ENCODE assay signal across 13 cellular contexts in the genomic region with DNA sequence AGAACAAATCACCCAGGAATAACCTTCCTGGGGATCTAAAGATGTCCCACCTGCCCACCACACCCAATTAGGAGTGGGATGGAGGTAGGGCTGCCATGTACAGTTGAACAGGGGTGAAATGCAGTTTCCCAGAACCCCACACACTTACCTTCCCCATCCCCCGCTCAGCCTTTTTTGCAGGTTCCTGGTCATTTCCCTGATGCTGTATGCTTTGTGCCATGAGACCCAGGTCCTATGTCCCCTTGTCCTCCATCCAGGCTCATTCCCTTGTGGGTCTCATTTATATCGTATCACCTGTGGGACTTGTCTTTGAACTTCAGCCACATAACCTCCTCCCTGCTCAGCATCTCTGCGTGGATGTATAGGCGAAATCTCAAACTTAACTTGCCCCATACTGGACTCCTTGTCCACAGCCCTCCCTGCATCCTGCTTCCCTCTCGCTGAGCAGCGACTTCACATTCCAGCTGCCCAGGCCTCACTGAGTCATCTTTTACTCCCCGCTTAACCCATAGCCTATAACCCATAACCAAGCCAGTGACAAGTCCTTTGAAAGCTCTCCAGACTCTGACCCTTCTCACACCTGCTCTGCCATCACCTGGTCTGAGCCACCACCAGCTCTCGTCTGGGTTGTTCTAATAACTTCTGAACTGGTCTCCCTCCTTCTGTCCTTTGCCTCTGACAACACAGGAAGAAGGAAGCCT. TPM values are rescaled to one million over a fixed set of nuclear protein-coding genes. Genes with fewer than 3 reads are reported as not detected.
DNase-seq lines count a peak whose midpoint lies in the region; ATAC-seq, FAIRE-seq and TF ChIP-seq lines count a peak whose summit lies in the region.
"Had no signal": no experiment of that assay in that cellular context is flagged by ENCODE, and none has a peak within 500 bp of the region (broad histone marks: within the 10 kb centered on the region; RNA-seq: fewer than 3 reads in every experiment).

No MANE protein-coding gene starts in this region.

- H3K4me3 Mint-ChIP-seq in mesothelial cell of epicardium = no peak overlapping the region

- TF ChIP-seq CTCF in BJ (IDR thresholded peaks at IDR 0.05; ENCODE audit: insufficient read depth, low read depth, low read length) (no peak), cardiac fibroblast (IDR thresholded peaks at IDR 0.05; ENCODE audit: low read depth, low read length) (no peak), mesothelial cell of epicardium (IDR thresholded peaks at IDR 0.05; ENCODE audit: unreplicated experiment) (no peak)

- H3K4me1 Mint-ChIP-seq in mesothelial cell of epicardium = no peaks in the 10 kb centered on the region

- H3K9me3 Mint-ChIP-seq in mesothelial cell of epicardium = no peaks in the 10 kb centered on the region

- H3K36me3 Mint-ChIP-seq in mesothelial cell of epicardium = peaks cover 15% of the 10 kb centered on the region

- H3K27ac Mint-ChIP-seq in mesothelial cell of epicardium = peak overlapping the region; percentile 4

- CTCF ChIA-PET in BJ (lab: Yijun Ruan, JAX) = interaction anchor here (1.0 kb wide), 1 partner anchor 15 kb away, joined by 3 read pairs; no protein-coding TSS in a partner anchor

- ATAC-seq in GM19023 (IDR thresholded peaks at IDR 0.05; ENCODE audit: unreplicated experiment) (no peak), HG02840 (IDR thresholded peaks at IDR 0.05; ENCODE audit: low FRiP score, unreplicated experiment) (no peak)

- H3K4me3 ChIP-seq in BJ (ENCODE audit: low read depth, low read length) (no peak overlapping the region), cardiac fibroblast (replicated peaks in 1 of 2; ENCODE audit: low read depth in 2 of 2, low read length in 2 of 2) (no peak overlapping the region)
- H3K4me3 ChIP-seq: suprapubic skin had no signal

- no peaks in the 10 kb centered on the region for H3K27me3 ChIP-seq in BJ (ENCODE audit: control insufficient read depth, insufficient read depth, low read length)

- DNase-seq in BJ (ENCODE audit: low read depth) (peak; percentile 15), HTR-8/SVneo (ENCODE audit: insufficient read length, low spot score) (peak; percentile 54), cardiac fibroblast (ENCODE audit: low read depth in 2 of 2) (peak; percentile 64 to 73), mesothelial cell of epicardium (ENCODE audit: low spot score in 2 of 2, unreplicated experiment in 2 of 2) (no peak), NCI-H748 (lab: John Stamatoyannopoulos, UW; ENCODE audit: unreplicated experiment) (no peak), GM19238 (ENCODE audit: insufficient read length, low spot score) (no peak)
- DNase-seq: activated effector memory CD4-positive, alpha-beta T cell treated with anti-CD3 and anti-CD28 coated beads, Interleukin-2, amount 50 U/mL, for 16 hours; DMS79 treated with DMSO at 0.1 percent for 48 hours; KBM-7 had no signal

- H3K36me3 ChIP-seq in BJ (ENCODE audit: control insufficient read depth, insufficient read depth, low read length) = peaks cover 4% of the 10 kb centered on the region

- FAIRE-seq in HTR-8/SVneo (lab: Jason Lieb, UNC) = no peak

- peaks cover 4% of the 10 kb centered on the region for H3K27me3 Mint-ChIP-seq in mesothelial cell of epicardium (ENCODE audit: low read depth)

- POLR2A ChIA-PET in BJ (lab: Charles Lee) = no interaction called here

RNA-seq across cellular contexts. Expression of a gene that starts 4.7 kb away (rescaled TPM):
- 0.02 TPM in 1 of 2 replicates, not detected in the other for polyA plus RNA-seq in BJ (2011; rRNA removed)
- polyA minus RNA-seq in BJ (2011; rRNA and poly(A)+ RNA removed) = not detected in 2 replicates
- 0.75 to 1.1 TPM (median 1.0 TPM) in 3 replicates for total RNA-seq in mesothelial cell of epicardium
- total RNA-seq: lung microvascular endothelial cell had no signal

RNA-seq across cellular contexts. Expression of a gene that starts 33.8 kb away (rescaled TPM):
- 10.8 and 23.6 TPM in 2 replicates for polyA plus RNA-seq in BJ (2011; rRNA removed)
- 8.5 and 16.4 TPM in 2 replicates for polyA minus RNA-seq in BJ (2011; rRNA and poly(A)+ RNA removed)
- 79.8 to 88.7 TPM (median 86.5 TPM) in 3 replicates for total RNA-seq in mesothelial cell of epicardium

Comparison
In these comparisons a context has a peak if more than half of its experiments do, and no peak if none do; other contexts are left out.
1. DNase-seq: peak in BJ (single experiment), HTR-8/SVneo (single experiment) and cardiac fibroblast (2 of 2); none in mesothelial cell of epicardium (0 of 2), NCI-H748 (single experiment) and GM19238 (single experiment).